ENCODE assay signal across 8 cellular contexts in genomic region chr1:110524311-110525249, GRCh38. TPM values are rescaled to one million over a fixed set of nuclear protein-coding genes. Genes with fewer than 3 reads are reported as not detected.
DNase-seq lines count a peak whose midpoint lies in the region; ATAC-seq and TF ChIP-seq lines count a peak whose summit lies in the region.

No MANE protein-coding gene starts in this region.

- H2AFZ ChIP-seq in osteoblast (ENCODE audit: low read length): no peak overlapping the region

- ATAC-seq in upper lobe of right lung (peak; percentile 50), HG02763 (IDR thresholded peaks at IDR 0.05; ENCODE audit: unreplicated experiment) (no peak)

- POLR2A ChIA-PET in HEK293T (lab: Yijun Ruan, JAX): no interaction called here

- H3K4me3 ChIP-seq in osteoblast (ENCODE audit: insufficient read depth, low read length) (peak overlapping the region; percentile 22), upper lobe of right lung (no peak overlapping the region)

- DNase-seq in C1 segment of cervical spinal cord (lab: John Stamatoyannopoulos, UW) (peak in 10 of 14 donors; percentile 12 to 68 (median 30)), HEK293T (ENCODE audit: extremely low spot score) (peak; percentile 89), NOMO-1 (lab: John Stamatoyannopoulos, UW; ENCODE audit: unreplicated experiment in 2 of 2) (peak; percentile 55 to 71), activated T-cell treated with anti-CD3 and anti-CD28 coated beads for 4 hours (peak; percentile 26), fibroblast of peridontal ligament (ENCODE audit: extremely low read depth) (peak; percentile 9), osteoblast (ENCODE audit: insufficient read length, low spot score, missing footprints) (no peak), upper lobe of right lung (no peak)

- peaks cover 25% of the 10 kb centered on the region for H3K27me3 ChIP-seq in osteoblast (ENCODE audit: insufficient read depth, low read length)
- H3K27me3 ChIP-seq in upper lobe of right lung: peaks cover 19% of the 10 kb centered on the region

- CTCF ChIA-PET in HEK293T (lab: Yijun Ruan, JAX): interaction anchor here (0.7 to 3.7 kb wide), 14 partner anchors 9 to 256 kb away, joined by 3 to 14 read pairs (median 4); partner anchors contain the start of gene KCNA2

- intact Hi-C loops in upper lobe of right lung (cut with DNase I): no loop called here

- H3K9me3 ChIP-seq in osteoblast (ENCODE audit: low read depth, low read length) (no peaks in the 10 kb centered on the region), upper lobe of right lung (no peaks in the 10 kb centered on the region)

- H3K36me3 ChIP-seq in osteoblast (ENCODE audit: insufficient read depth, low read length): no peaks in the 10 kb centered on the region
- H3K36me3 ChIP-seq in upper lobe of right lung: no peaks in the 10 kb centered on the region

- peak; percentile 70 for TF ChIP-seq CTCF in osteoblast (IDR thresholded peaks at IDR 0.05; ENCODE audit: extremely low read depth, low read depth, low read length)
- peak; percentile 57 for TF ChIP-seq CTCF in upper lobe of right lung (IDR thresholded peaks at IDR 0.05)

- H3K79me2 ChIP-seq in osteoblast (ENCODE audit: insufficient read depth, low read length): no peaks in the 10 kb centered on the region

- no peaks in the 10 kb centered on the region for H4K20me1 ChIP-seq in osteoblast (ENCODE audit: insufficient read depth, low read length)

- H3K27ac ChIP-seq in osteoblast (ENCODE audit: low read depth, low read length) (no peak overlapping the region), upper lobe of right lung (no peak overlapping the region)

- H3K4me1 ChIP-seq in osteoblast (ENCODE audit: insufficient read depth, low read length): no peaks in the 10 kb centered on the region
- H3K4me1 ChIP-seq in upper lobe of right lung: no peaks in the 10 kb centered on the region

- H3K4me2 ChIP-seq in osteoblast (ENCODE audit: insufficient read depth, low read length): peak overlapping the region; percentile 70

TF ChIP-seq in HEK293T, 16 proteins besides CTCF, POLR2A, EP300 and RAD21:
- no peak for TF ChIP-seq ELF4 (IDR thresholded peaks at IDR 0.05)
- no peak for TF ChIP-seq BHLHE40 (IDR thresholded peaks at IDR 0.05; ENCODE audit: borderline replicate concordance)
- TF ChIP-seq FOXK2 (IDR thresholded peaks at IDR 0.05): no peak

RNA-seq across cellular contexts. Expression of gene KCNA10, which starts 5.6 kb away (rescaled TPM):
- total RNA-seq in osteoblast: not detected in 2 replicates
- total RNA-seq in upper lobe of right lung: not detected

Comparison
In these comparisons a context has a peak if more than half of its experiments do, and no peak if none do; other contexts are left out.
1. DNase-seq: peak in C1 segment of cervical spinal cord (10 of 14), HEK293T (single experiment), NOMO-1 (2 of 2), activated T-cell treated with anti-CD3 and anti-CD28 coated beads for 4 hours (single experiment) and fibroblast of peridontal ligament (single experiment); none in osteoblast (single experiment) and upper lobe of right lung (single experiment).